ENCODE assay signal across 13 cellular contexts in the genomic region with DNA sequence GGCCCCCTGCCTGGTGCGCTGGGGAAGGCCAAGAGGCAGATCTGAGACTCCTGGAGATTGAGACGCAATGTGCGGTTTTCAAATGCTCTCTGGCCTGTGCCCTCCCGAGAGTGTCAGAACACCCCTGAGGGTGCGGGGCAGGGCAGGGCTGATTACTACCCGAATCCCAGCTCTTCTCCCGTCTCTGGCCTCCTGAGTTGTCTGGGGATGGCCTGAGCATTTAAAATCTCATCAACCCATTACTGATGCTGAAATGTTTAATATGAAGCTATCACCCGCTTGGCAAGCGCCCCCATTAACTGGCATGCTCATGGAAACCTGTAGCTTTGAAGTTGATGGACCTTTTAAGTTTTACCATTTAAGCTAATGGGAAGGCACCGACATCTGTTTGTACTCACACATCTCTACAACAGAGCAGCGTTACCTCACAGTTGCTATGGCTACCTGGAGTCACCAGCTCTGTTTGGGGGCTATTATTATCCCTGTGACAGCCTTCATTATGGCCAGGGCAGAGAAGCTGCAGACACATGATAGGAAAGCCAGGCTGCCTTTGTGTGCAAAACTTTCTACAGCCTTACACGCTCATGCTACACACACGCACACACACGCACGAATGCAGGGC. TPM values are rescaled to one million over a fixed set of nuclear protein-coding genes. Genes with fewer than 3 reads are reported as not detected.
A peak's percentile ranks its signal among the peaks of the same experiment; 100 is the strongest.
DNase-seq lines count a peak whose midpoint lies in the region; ATAC-seq and TF ChIP-seq lines count a peak whose summit lies in the region.
"Had no signal": no experiment of that assay in that cellular context is flagged by ENCODE, and none has a peak within 500 bp of the region (broad histone marks: within the 10 kb centered on the region; RNA-seq: fewer than 3 reads in every experiment).

No MANE protein-coding gene starts in this region.

- DNase-seq in NCI-H748 (lab: John Stamatoyannopoulos, UW; ENCODE audit: unreplicated experiment) (peak; percentile 74), NCI-H748 treated with DMSO at 0.1 percent for 48 hours (lab: John Stamatoyannopoulos, UW) (no peak), SK-N-DZ (ENCODE audit: low spot score) (peak; percentile 54), left ventricle myocardium superior (peak; percentile 58), type B pancreatic cell (ENCODE audit: extremely low spot score, unreplicated experiment) (no peak), GDM1 (lab: John Stamatoyannopoulos, UW) (no peak)
- DNase-seq: activated CD4-positive, alpha-beta T cell treated with anti-CD3 and anti-CD28 coated beads, Interleukin-2, amount 50 U/mL, for 48 hours; effector memory CD8-positive, alpha-beta T cell; NCI-H187 had no signal

- H3K36me3 Mint-ChIP-seq in type B pancreatic cell = no peaks in the 10 kb centered on the region
- H3K36me3 Mint-ChIP-seq: activated naive CD8-positive, alpha-beta T cell had no signal

- H3K4me3 Mint-ChIP-seq in type B pancreatic cell = no peak overlapping the region
- H3K4me3 Mint-ChIP-seq: activated naive CD8-positive, alpha-beta T cell; effector memory CD8-positive, alpha-beta T cell had no signal

- intact Hi-C loops in left ventricle myocardium superior (cut with micrococcal nuclease) = loop anchor here (5.0 kb wide), 1 partner anchor 188 kb away; no protein-coding TSS in a partner anchor

- peaks cover 22% of the 10 kb centered on the region for H3K4me1 Mint-ChIP-seq in type B pancreatic cell (ENCODE audit: unreplicated experiment)

- H3K9me3 Mint-ChIP-seq in type B pancreatic cell = no peaks in the 10 kb centered on the region
- H3K9me3 Mint-ChIP-seq: effector memory CD8-positive, alpha-beta T cell had no signal

- no peak for TF ChIP-seq CTCF in type B pancreatic cell (conservative IDR thresholded peaks at IDR 0.05)

- ATAC-seq in left ventricle myocardium superior = peak; percentile 66
- no peak for ATAC-seq in GM21447 (IDR thresholded peaks at IDR 0.05; ENCODE audit: unreplicated experiment)
- no peak for ATAC-seq in GM21528 (IDR thresholded peaks at IDR 0.05; ENCODE audit: low FRiP score, unreplicated experiment)
- ATAC-seq: effector memory CD8-positive, alpha-beta T cell had no signal

- no peaks in the 10 kb centered on the region for H3K27me3 Mint-ChIP-seq in type B pancreatic cell

- H3K27ac Mint-ChIP-seq in type B pancreatic cell = peak overlapping the region; percentile 48
- H3K27ac Mint-ChIP-seq: activated naive CD8-positive, alpha-beta T cell; effector memory CD8-positive, alpha-beta T cell had no signal

RNA-seq across cellular contexts. Expression of a gene that starts 3.6 kb away (rescaled TPM):
- 0.34 TPM in 1 of 2 replicates, not detected in the other for polyA plus RNA-seq in SK-N-DZ (2014; cell fraction: cytosol; rRNA removed)
- not detected in 2 replicates for polyA plus RNA-seq in SK-N-DZ (2014; cell fraction: nucleus; rRNA removed)
- total RNA-seq in left ventricle myocardium superior (17,299 TPM), type B pancreatic cell (ENCODE audit: low replicate concordance) (0.36 and 0.48 TPM in 2 replicates)
- total RNA-seq: thoracic aorta had no signal

RNA-seq across cellular contexts. Expression of a gene that starts 27.5 kb away (rescaled TPM):
- polyA plus RNA-seq in SK-N-DZ (2014; cell fraction: cytosol; rRNA removed) = 0.03 and 0.14 TPM in 2 replicates
- not detected in 2 replicates for polyA plus RNA-seq in SK-N-DZ (2014; cell fraction: nucleus; rRNA removed)
- 5.2 TPM for total RNA-seq in left ventricle myocardium superior
- total RNA-seq in type B pancreatic cell (ENCODE audit: low replicate concordance) = 9.0 and 13.4 TPM in 2 replicates

Comparison
In these comparisons a context has a peak if more than half of its experiments do, and no peak if none do; other contexts are left out.
1. DNase-seq: peak in NCI-H748 (single experiment), SK-N-DZ (single experiment) and left ventricle myocardium superior (single experiment); none in NCI-H748 treated with DMSO at 0.1 percent for 48 hours (single experiment), type B pancreatic cell (single experiment) and GDM1 (single experiment).
2. RNA of a gene that starts 3.6 kb away (total RNA-seq): 17,299 TPM in left ventricle myocardium superior (single experiment); 0.36 to 0.48 TPM in type B pancreatic cell; every median in the first group is over 1,000 times any median in the second.